18 cellular contexts compared by ENCODE assay signal in the genomic region with DNA sequence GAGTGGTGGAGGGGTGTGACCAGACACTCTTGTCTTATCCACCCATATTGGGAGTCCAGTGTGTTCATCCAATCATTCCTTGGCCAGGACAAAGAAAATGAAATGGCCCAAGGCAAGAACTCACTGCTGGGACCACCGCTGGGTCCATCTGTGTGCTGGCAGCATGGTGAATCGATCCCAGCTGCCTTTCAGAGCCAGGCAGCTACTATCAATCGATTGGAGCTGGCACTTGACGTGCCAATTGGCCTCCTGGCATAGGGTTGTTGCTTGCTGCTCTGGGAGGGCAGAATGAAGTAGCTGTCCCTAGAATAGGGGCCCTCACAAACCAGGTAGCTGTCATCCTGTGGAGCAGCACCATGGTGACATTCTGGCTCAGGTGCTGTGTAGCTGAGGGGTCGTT. TPM values are rescaled to one million over a fixed set of nuclear protein-coding genes. Genes with fewer than 3 reads are reported as not detected.
DNase-seq lines count a peak whose midpoint lies in the region; ATAC-seq, FAIRE-seq and TF ChIP-seq lines count a peak whose summit lies in the region.
"Had no signal": no experiment of that assay in that cellular context is flagged by ENCODE, and none has a peak within 500 bp of the region (broad histone marks: within the 10 kb centered on the region; RNA-seq: fewer than 3 reads in every experiment).

No MANE protein-coding gene starts in this region.

- H3K4me3 ChIP-seq in H1 (ENCODE audit: extremely low read depth in 1 of 4, insufficient read depth in 2 of 4, low read depth in 3 of 4, low read length in 4 of 4) (no peak overlapping the region), neural progenitor cell (no peak overlapping the region), lower leg skin (ENCODE audit: low read depth, poor library complexity, severe bottlenecking) (no peak overlapping the region)

- no peaks in the 10 kb centered on the region for H3K9me3 Mint-ChIP-seq in activated CD4-positive, alpha-beta T cell treated with anti-CD3 and anti-CD28 coated beads, Interleukin-2, amount 10 ng/mL, durations not matched to agents 7 days and 5 days
- H3K9me3 Mint-ChIP-seq in WTC11 (no peaks in the 10 kb centered on the region), neural progenitor cell (no peaks in the 10 kb centered on the region)

- no peak for TF ChIP-seq RAD21 in H1 (IDR thresholded peaks at IDR 0.05 in 1 of 2, conservative IDR thresholded peaks at IDR 0.05 in 1 of 2; ENCODE audit: low read depth in 2 of 2, low read length in 2 of 2)

- ATAC-seq in WTC11 (no peak), GM21723 (IDR thresholded peaks at IDR 0.05; ENCODE audit: unreplicated experiment) (no peak), HG03095 (IDR thresholded peaks at IDR 0.05; ENCODE audit: unreplicated experiment) (no peak)
- ATAC-seq: A549; activated CD8-positive, alpha-beta memory T cell treated with anti-CD3 and anti-CD28 coated beads, Interleukin-2, amount 10 ng/mL, durations not matched to agents 7 days and 5 days; lower lobe of right lung; right cardiac atrium had no signal

- H3K36me3 ChIP-seq in H1 (ENCODE audit: control insufficient read depth in 2 of 4, insufficient read depth in 4 of 4, low read length in 3 of 4) (no peaks in the 10 kb centered on the region), neural progenitor cell (no peaks in the 10 kb centered on the region)
- H3K36me3 ChIP-seq: lower lobe of right lung, neutrophil, vagina had no signal

- H4K20me1 ChIP-seq in H1 (replicated peaks in 1 of 2; ENCODE audit: control insufficient read depth in 1 of 2, insufficient read depth in 2 of 2, low read length in 2 of 2) (peaks cover 5 to 21% of the 10 kb centered on the region in 2 experiments), neural progenitor cell (ENCODE audit: low read depth) (peaks cover 31% of the 10 kb centered on the region)

- H3K9ac ChIP-seq in H1 (replicated peaks in 1 of 4; ENCODE audit: extremely low read depth in 1 of 4, low read depth in 3 of 4, low read length in 3 of 4) (no peak overlapping the region), neural progenitor cell (no peak overlapping the region)

- intact Hi-C loops in lower leg skin (cut with DNase I; ENCODE audit: low total_unique reads), result no loop called here

- CTCF ChIA-PET in activated CD4-positive, alpha-beta T cell treated with anti-CD3 and anti-CD28 coated beads, Interleukin-2, amount 10 ng/mL, durations not matched to agents 7 days and 5 days (lab: Charles Lee), result interaction anchor here (1.9 kb wide), 1 partner anchor 47 kb away, joined by 5 read pairs; no protein-coding TSS in a partner anchor
- CTCF ChIA-PET in WTC11 (lab: Charles Lee) (no interaction called here), H1 (lab: Charles Lee; ENCODE audit: partially characterized antibody) (interaction anchor here (1.3 to 2.8 kb wide), 4 partner anchors 45 to 68 kb away, joined by 3 to 8 read pairs (median 4); no protein-coding TSS in a partner anchor)

- no peak overlapping the region for H3K18ac ChIP-seq in H1 (ENCODE audit: extremely low read depth, low read length)

- H3K23me2 ChIP-seq in H1 (ENCODE audit: low read depth, low read length), result peaks cover 11% of the 10 kb centered on the region

- no peak overlapping the region for H2AK5ac ChIP-seq in H1 (ENCODE audit: low read depth, low read length)

- no peak overlapping the region for H3K4ac ChIP-seq in H1 (replicated peaks; ENCODE audit: insufficient read length, low read depth, low read length)

- DNase-seq in activated CD4-positive, alpha-beta T cell treated with anti-CD3 and anti-CD28 coated beads, Interleukin-2, amount 10 ng/mL, durations not matched to agents 7 days and 5 days, result no peak
- DNase-seq in activated CD4-positive, alpha-beta T cell treated with anti-CD3 and anti-CD28 coated beads, Interleukin-2, amount 50 U/mL, for 48 hours, result no peak
- DNase-seq in WTC11 (ENCODE audit: low spot score), result no peak
- no peak for DNase-seq in H1 (ENCODE audit: low read depth in 1 of 2, low spot score in 2 of 2)
- DNase-seq in neural progenitor cell (ENCODE audit: low spot score), result no peak
- DNase-seq in lower leg skin (ENCODE audit: low spot score in 2 of 2), result no peak
- DNase-seq: activated CD8-positive, alpha-beta memory T cell treated with anti-CD3 and anti-CD28 coated beads, Interleukin-2, amount 10 ng/mL, durations not matched to agents 7 days and 5 days; DND-41; lower lobe of right lung; NCI-H226 had no signal

- no peak overlapping the region for H4K91ac ChIP-seq in H1 (replicated peaks; ENCODE audit: insufficient read length, low read length)

- H3K36me3 Mint-ChIP-seq in activated CD4-positive, alpha-beta T cell treated with anti-CD3 and anti-CD28 coated beads, Interleukin-2, amount 10 ng/mL, durations not matched to agents 7 days and 5 days (ENCODE audit: low read depth), result peaks cover 3% of the 10 kb centered on the region
- H3K36me3 Mint-ChIP-seq in WTC11, result no peaks in the 10 kb centered on the region
- H3K36me3 Mint-ChIP-seq in neural progenitor cell, result no peaks in the 10 kb centered on the region
- H3K36me3 Mint-ChIP-seq: activated CD8-positive, alpha-beta memory T cell treated with anti-CD3 and anti-CD28 coated beads, Interleukin-2, amount 10 ng/mL, durations not matched to agents 7 days and 5 days had no signal

- H3K79me2 ChIP-seq in H1 (ENCODE audit: control insufficient read depth in 1 of 2, insufficient read depth in 2 of 2, low read length in 2 of 2) (no peaks in the 10 kb centered on the region), neural progenitor cell (ENCODE audit: low read depth) (no peaks in the 10 kb centered on the region)

- no peak for TF ChIP-seq EP300 in H1 (IDR thresholded peaks at IDR 0.05; ENCODE audit: borderline replicate concordance in 1 of 2, low read depth in 2 of 2, low read length in 2 of 2)

- H3K27ac ChIP-seq in H1 (ENCODE audit: low read depth, low read length) (no peak overlapping the region), neural progenitor cell (no peak overlapping the region)
- H3K27ac ChIP-seq: A549, lower lobe of right lung, neutrophil, vagina had no signal

- H2BK5ac ChIP-seq in H1 (ENCODE audit: low read depth, low read length), result 0 out of 2 replicates have a peak overlapping the region, but pooled peaks have one; percentile 24

- H3K9me3 ChIP-seq in H1 (ENCODE audit: insufficient read depth in 2 of 2, low read depth in 1 of 2, low read length in 1 of 2), result no peaks in the 10 kb centered on the region
- no peaks in the 10 kb centered on the region for H3K9me3 ChIP-seq in neural progenitor cell (ENCODE audit: low read depth)
- H3K9me3 ChIP-seq: A549, lower lobe of right lung, neutrophil, vagina had no signal

- H3K79me1 ChIP-seq in H1 (ENCODE audit: low read depth, low read length), result peaks cover 7% of the 10 kb centered on the region; the same call in 1 of the 2 replicates

- POLR2A ChIA-PET in activated CD4-positive, alpha-beta T cell treated with anti-CD3 and anti-CD28 coated beads, Interleukin-2, amount 10 ng/mL, durations not matched to agents 7 days and 5 days (lab: Charles Lee), result no interaction called here
- POLR2A ChIA-PET in WTC11 (lab: Charles Lee) (no interaction called here), H1 (lab: Charles Lee; ENCODE audit: partially characterized antibody) (interaction anchor here (1.1 to 1.5 kb wide), 6 partner anchors 20 to 108 kb away, joined by 3 to 7 read pairs (median 4); a partner anchor contains a TSS)

- peaks cover 8% of the 10 kb centered on the region for H3F3A ChIP-seq in neural progenitor cell (ENCODE audit: low read depth)

- peak overlapping the region; percentile 38 for H3K4me3 Mint-ChIP-seq in activated CD4-positive, alpha-beta T cell treated with anti-CD3 and anti-CD28 coated beads, Interleukin-2, amount 10 ng/mL, durations not matched to agents 7 days and 5 days
- H3K4me3 Mint-ChIP-seq in WTC11 (peak overlapping the region; percentile 84), neural progenitor cell (peak overlapping the region; percentile 90)

- no peak overlapping the region for H2BK15ac ChIP-seq in H1 (ENCODE audit: low read length)

- no peak overlapping the region; the same call in 1 of the 2 replicates for H4K8ac ChIP-seq in H1 (ENCODE audit: extremely low read depth, insufficient read depth, low read length)

- no peak overlapping the region for H3K56ac ChIP-seq in H1 (replicated peaks; ENCODE audit: insufficient read length, low read depth, low read length)

- TF ChIP-seq POLR2A in H1 (IDR thresholded peaks at IDR 0.05; ENCODE audit: control extremely low read depth in 1 of 2, low read depth in 2 of 2, low read length in 2 of 2) (no peak), lower leg skin (IDR thresholded peaks at IDR 0.05) (no peak)

- TF ChIP-seq CTCF in WTC11 (IDR thresholded peaks at IDR 0.05) (no peak), H1 (IDR thresholded peaks at IDR 0.05; ENCODE audit: control extremely low read depth in 1 of 3, insufficient read depth in 1 of 3, low read depth in 1 of 3, low read length in 3 of 3) (no peak), neural progenitor cell (IDR thresholded peaks at IDR 0.05) (no peak), lower leg skin (IDR thresholded peaks at IDR 0.05) (no peak)

- H3K23ac ChIP-seq in H1 (ENCODE audit: insufficient read length), result no peak overlapping the region

- H3K4me1 ChIP-seq in H1 (replicated peaks in 1 of 4; ENCODE audit: control insufficient read depth in 3 of 4, insufficient read depth in 4 of 4, low read length in 3 of 4), result peaks cover 0 to 18% (median 10%) of the 10 kb centered on the region in 4 experiments; a peak in 6 of 7 replicates
- peaks cover 11% of the 10 kb centered on the region for H3K4me1 ChIP-seq in neural progenitor cell

- no peak overlapping the region for H2AFZ ChIP-seq in H1 (ENCODE audit: low read length)
- H2AFZ ChIP-seq in neural progenitor cell (replicated peaks), result no peak overlapping the region

- FAIRE-seq in H1 (lab: Jason Lieb, UNC), result no peak
- FAIRE-seq: A549, GM19239, HTR-8/SVneo had no signal

- no peak overlapping the region for H2BK20ac ChIP-seq in H1 (ENCODE audit: low read length)

- no peak overlapping the region for H2BK120ac ChIP-seq in H1 (replicated peaks; ENCODE audit: low read depth, low read length)

- peaks cover 26% of the 10 kb centered on the region for H3K4me1 Mint-ChIP-seq in activated CD4-positive, alpha-beta T cell treated with anti-CD3 and anti-CD28 coated beads, Interleukin-2, amount 10 ng/mL, durations not matched to agents 7 days and 5 days
- H3K4me1 Mint-ChIP-seq in WTC11 (peaks cover 14% of the 10 kb centered on the region), neural progenitor cell (peaks cover 22% of the 10 kb centered on the region)

- peak overlapping the region in 1 of 2 experiments; percentile 73; a peak in 1 of 4 replicates for H3K4me2 ChIP-seq in H1 (ENCODE audit: insufficient read depth in 1 of 2, low read depth in 2 of 2, low read length in 2 of 2)
- H3K4me2 ChIP-seq in neural progenitor cell, result no peak overlapping the region

- H4K5ac ChIP-seq in H1 (ENCODE audit: insufficient read length, low read depth, low read length), result no peak overlapping the region

- H3K27me3 Mint-ChIP-seq in activated CD4-positive, alpha-beta T cell treated with anti-CD3 and anti-CD28 coated beads, Interleukin-2, amount 10 ng/mL, durations not matched to agents 7 days and 5 days, result peaks cover 28% of the 10 kb centered on the region
- peaks cover 55% of the 10 kb centered on the region for H3K27me3 Mint-ChIP-seq in WTC11 (ENCODE audit: low read depth)
- peaks cover 29% of the 10 kb centered on the region for H3K27me3 Mint-ChIP-seq in neural progenitor cell (ENCODE audit: insufficient read depth, low read depth)

- no peak overlapping the region for H2BK12ac ChIP-seq in H1 (ENCODE audit: low read depth, low read length)

- 72% methylated on average over 5 of the region's 5 CpGs; no CpG with 5 or more reads in 1 of the 2 experiments for WGBS in H1 (ENCODE audit: extremely low coverage in 1 of 2, insufficient coverage in 1 of 2, insufficient read length in 1 of 2, insufficient replicate concordance in 2 of 2, low coverage in 1 of 2, low lambda C conversion rate in 2 of 2, missing lambda C conversion rate in 1 of 2), 2 experiments
- WGBS in lower leg skin, 2 donors, result 82 to 96% methylated on average over 2 to 5 of the region's 5 CpGs

- H3K14ac ChIP-seq in H1 (ENCODE audit: insufficient read length), result no peak overlapping the region

- no peak overlapping the region for H3K27ac Mint-ChIP-seq in activated CD4-positive, alpha-beta T cell treated with anti-CD3 and anti-CD28 coated beads, Interleukin-2, amount 10 ng/mL, durations not matched to agents 7 days and 5 days
- H3K27ac Mint-ChIP-seq in WTC11, result no peak overlapping the region
- no peak overlapping the region for H3K27ac Mint-ChIP-seq in neural progenitor cell
- H3K27ac Mint-ChIP-seq: activated CD8-positive, alpha-beta memory T cell treated with anti-CD3 and anti-CD28 coated beads, Interleukin-2, amount 10 ng/mL, durations not matched to agents 7 days and 5 days had no signal

- peaks cover 18 to 45% (median 37%) of the 10 kb centered on the region in 4 experiments for H3K27me3 ChIP-seq in H1 (replicated peaks in 1 of 4; ENCODE audit: control insufficient read depth in 3 of 4, extremely low read depth in 1 of 4, insufficient read depth in 3 of 4, low read length in 3 of 4)
- H3K27me3 ChIP-seq in neural progenitor cell, result peaks cover 81% of the 10 kb centered on the region
- H3K27me3 ChIP-seq: vagina had no signal

RNA-seq across cellular contexts. Expression of a gene that starts 1.4 kb away (rescaled TPM):
- 1 to 10 TPM in 1 of 2 experiments, under 1 TPM in 1; 0.89 to 1.2 TPM for total RNA-seq in activated CD4-positive, alpha-beta T cell treated with anti-CD3 and anti-CD28 coated beads, Interleukin-2, amount 10 ng/mL, durations not matched to agents 7 days and 5 days
- total RNA-seq in WTC11 (2021) (58.3 to 65.4 TPM (median 61.3 TPM) in 3 replicates), neural progenitor cell (ENCODE audit: low replicate concordance) (35.4 and 159 TPM in 2 replicates), lower leg skin (10 to 100 TPM; 25.2 to 53.7 (median 38.1) TPM)
- total RNA-seq in H1 (2021; fragmentation: NEBNext Ultra II Directional; extraction: Animal tissue kit (Norgen Biotek cat#: 25700)), result 43.2 and 49.6 TPM in 2 replicates
- polyA plus RNA-seq in H1 (2011; rRNA removed), result 31.0 and 68.3 TPM in 2 replicates
- polyA plus RNA-seq in H1 (2011; cell fraction: cytosol; rRNA removed), result 68.4 TPM
- 444 TPM for polyA plus RNA-seq in H1 (2011; cell fraction: nucleus; rRNA removed)
- 37.9 to 61.7 TPM (median 55.2 TPM) in 4 replicates for polyA plus RNA-seq in H1 (2012, experiment 1 of 2)
- 25.1 TPM for polyA plus RNA-seq in H1 (2012, experiment 2 of 2)
- 23.2 TPM for polyA plus RNA-seq in H1 (2013, experiment 1 of 2)
- 21.9 TPM for polyA plus RNA-seq in H1 (2013, experiment 2 of 2)
- polyA minus RNA-seq in H1 (2011; rRNA and poly(A)+ RNA removed), result 18.4 and 21.2 TPM in 2 replicates
- polyA minus RNA-seq in H1 (2011; cell fraction: cytosol; rRNA and poly(A)+ RNA removed), result 28.8 TPM
- polyA minus RNA-seq in H1 (2011; cell fraction: nucleus; rRNA and poly(A)+ RNA removed), result 88.4 TPM

RNA-seq across cellular contexts. Expression of a gene that starts 2.9 kb away (rescaled TPM):
- 10 to 100 TPM; 36.7 to 39.7 TPM for total RNA-seq in activated CD4-positive, alpha-beta T cell treated with anti-CD3 and anti-CD28 coated beads, Interleukin-2, amount 10 ng/mL, durations not matched to agents 7 days and 5 days
- 13.2 to 16.8 TPM (median 14.8 TPM) in 3 replicates for total RNA-seq in WTC11 (2021)
- total RNA-seq in H1 (2021; fragmentation: NEBNext Ultra II Directional; extraction: Animal tissue kit (Norgen Biotek cat#: 25700)), result 10.1 and 13.6 TPM in 2 replicates
- polyA plus RNA-seq in H1 (2011; rRNA removed), result 18.2 and 18.4 TPM in 2 replicates
- polyA plus RNA-seq in H1 (2011; cell fraction: cytosol; rRNA removed), result 18.8 TPM
- polyA plus RNA-seq in H1 (2011; cell fraction: nucleus; rRNA removed), result 19.5 TPM
- 7.8 to 13.8 TPM (median 12.6 TPM) in 4 replicates for polyA plus RNA-seq in H1 (2012, experiment 1 of 2)
- 11.7 TPM for polyA plus RNA-seq in H1 (2012, experiment 2 of 2)
- 5.2 TPM for polyA plus RNA-seq in H1 (2013, experiment 1 of 2)
- 5.0 TPM for polyA plus RNA-seq in H1 (2013, experiment 2 of 2)
- 32.1 and 36.1 TPM in 2 replicates for polyA minus RNA-seq in H1 (2011; rRNA and poly(A)+ RNA removed)
- 7.8 TPM for polyA minus RNA-seq in H1 (2011; cell fraction: cytosol; rRNA and poly(A)+ RNA removed)
- 11.9 TPM for polyA minus RNA-seq in H1 (2011; cell fraction: nucleus; rRNA and poly(A)+ RNA removed)
- total RNA-seq in neural progenitor cell (ENCODE audit: low replicate concordance), result 9.1 and 10.0 TPM in 2 replicates
- 10 to 100 TPM; 12.4 to 36.1 (median 19.8) TPM for total RNA-seq in lower leg skin

Comparison
In these comparisons a context has a peak if more than half of its experiments do, and no peak if none do; other contexts are left out.
1. H3K4me3 Mint-ChIP-seq: peak in every context shown above with its lines; median percentile 90 in neural progenitor cell; 84 in WTC11; 38 in activated CD4-positive, alpha-beta T cell treated with anti-CD3 and anti-CD28 coated beads, Interleukin-2, amount 10 ng/mL, durations not matched to agents 7 days and 5 days.
2. RNA of a gene that starts 1.4 kb away (total RNA-seq): 58.3 to 65.4 TPM in WTC11, 43.2 to 49.6 TPM in H1, 25.2 to 53.7 TPM in lower leg skin and 35.4 to 159 TPM in neural progenitor cell; 0.89 to 1.2 TPM in activated CD4-positive, alpha-beta T cell treated with anti-CD3 and anti-CD28 coated beads, Interleukin-2, amount 10 ng/mL, durations not matched to agents 7 days and 5 days; every median in the first group is over 10 times any median in the second.